ENCODE assay signal across 9 cellular contexts in the genomic region with DNA sequence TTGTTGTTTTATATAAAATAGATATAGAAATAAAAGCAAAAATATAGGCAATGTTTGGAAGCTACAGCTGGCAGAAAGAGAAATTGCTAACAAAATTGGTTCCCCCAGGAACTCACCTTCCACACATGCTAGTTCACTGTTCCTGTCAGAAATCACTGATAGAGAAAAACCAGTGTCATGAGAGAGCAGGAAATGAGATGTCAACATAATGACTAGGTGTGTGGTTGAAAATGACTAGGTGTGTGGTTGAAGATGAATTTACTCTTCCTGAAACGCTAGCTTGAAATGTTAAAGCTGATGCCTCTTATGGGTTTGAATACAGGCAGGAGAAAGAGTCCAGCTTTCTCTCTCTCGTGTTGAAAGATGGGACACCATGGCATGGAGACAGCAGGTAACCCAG.
DNase-seq lines count a peak whose midpoint lies in the region; ATAC-seq and TF ChIP-seq lines count a peak whose summit lies in the region.
"Had no signal": no experiment of that assay in that cellular context is flagged by ENCODE, and none has a peak within 500 bp of the region (broad histone marks: within the 10 kb centered on the region; RNA-seq: fewer than 3 reads in every experiment).

No MANE protein-coding gene starts in this region.

- no peak overlapping the region for H2BK5ac ChIP-seq in neuronal stem cell (ENCODE audit: low read length)

- no peak overlapping the region for H3K9ac ChIP-seq in neuronal stem cell (ENCODE audit: low read depth, low read length, poor library complexity)

- no peak overlapping the region for H4K8ac ChIP-seq in neuronal stem cell (ENCODE audit: low read depth, low read length)

- H3K23ac ChIP-seq in neuronal stem cell (ENCODE audit: low read depth, low read length, poor library complexity): no peak overlapping the region

- in situ Hi-C loops in brain microvascular endothelial cell (cut with HindIII; ENCODE audit: low pct_ligation_motif_present, low sequenced_read_pairs): no loop called here

- no peak overlapping the region for H3K4me2 ChIP-seq in neuronal stem cell (ENCODE audit: insufficient read depth, low read length, poor library complexity, severe bottlenecking)

- peak; percentile 94 for ATAC-seq in GM19035 (IDR thresholded peaks at IDR 0.05; ENCODE audit: unreplicated experiment)
- ATAC-seq in HG02870 (IDR thresholded peaks at IDR 0.05; ENCODE audit: unreplicated experiment): peak; percentile 91

- no peak overlapping the region for H2AFZ ChIP-seq in neuronal stem cell (ENCODE audit: low read length)

- H4K91ac ChIP-seq in neuronal stem cell (ENCODE audit: low read depth, low read length, poor library complexity): no peak overlapping the region

- H3K4me3 ChIP-seq in GM06990 (replicated peaks; ENCODE audit: low read depth, low read length): peak overlapping the region; percentile 17; the same call in 1 of the 2 replicates
- no peak overlapping the region for H3K4me3 ChIP-seq in brain microvascular endothelial cell (ENCODE audit: low read depth, low read length)
- H3K4me3 ChIP-seq in thyroid gland (replicated peaks in 1 of 3): no peak overlapping the region
- H3K4me3 ChIP-seq in neuronal stem cell (ENCODE audit: low read length in 2 of 2): no peak overlapping the region
- H3K4me3 ChIP-seq: SJSA1 had no signal

- H2BK12ac ChIP-seq in neuronal stem cell (ENCODE audit: low read length): no peak overlapping the region

- no peak overlapping the region for H3K18ac ChIP-seq in neuronal stem cell (ENCODE audit: low read length)

- H3K4me1 ChIP-seq in thyroid gland (no peaks in the 10 kb centered on the region), neuronal stem cell (ENCODE audit: control insufficient read depth in 2 of 2, insufficient read depth in 1 of 2, low read depth in 1 of 2, low read length in 2 of 2) (no peaks in the 10 kb centered on the region)
- H3K4me1 ChIP-seq: SJSA1 had no signal

- no peak overlapping the region for H2BK15ac ChIP-seq in neuronal stem cell (ENCODE audit: low read length)

- intact Hi-C loops in thyroid gland (cut with DNase I): no loop called here

- no peak overlapping the region for H2BK120ac ChIP-seq in neuronal stem cell (ENCODE audit: low read depth, low read length)

- no peak for TF ChIP-seq POLR2A in thyroid gland (IDR thresholded peaks at IDR 0.05)

- H3K36me3 ChIP-seq in GM06990 (ENCODE audit: control insufficient read depth, insufficient read depth, low read length) (no peaks in the 10 kb centered on the region), brain microvascular endothelial cell (replicated peaks) (no peaks in the 10 kb centered on the region), thyroid gland (no peaks in the 10 kb centered on the region), neuronal stem cell (replicated peaks in 1 of 2; ENCODE audit: control insufficient read depth in 2 of 2, insufficient read depth in 2 of 2, low read length in 2 of 2) (no peaks in the 10 kb centered on the region)
- H3K36me3 ChIP-seq: SJSA1 had no signal

- no peak overlapping the region for H3K14ac ChIP-seq in neuronal stem cell (ENCODE audit: low read length)

- TF ChIP-seq CTCF in GM06990 (IDR thresholded peaks at IDR 0.05; ENCODE audit: insufficient read depth, low read length, poor library complexity, severe bottlenecking) (no peak), brain microvascular endothelial cell (IDR thresholded peaks at IDR 0.05; ENCODE audit: low read depth, low read length, missing control alignments) (no peak), thyroid gland (IDR thresholded peaks at IDR 0.05) (no peak)

- H3K27me3 ChIP-seq in GM06990 (replicated peaks; ENCODE audit: control insufficient read depth, insufficient read depth, low read length): no peaks in the 10 kb centered on the region
- no peaks in the 10 kb centered on the region for H3K27me3 ChIP-seq in brain microvascular endothelial cell (replicated peaks)
- H3K27me3 ChIP-seq in thyroid gland: no peaks in the 10 kb centered on the region
- no peaks in the 10 kb centered on the region for H3K27me3 ChIP-seq in neuronal stem cell (ENCODE audit: control insufficient read depth in 3 of 3, insufficient read depth in 3 of 3, low read depth in 1 of 3, low read length in 3 of 3)
- H3K27me3 ChIP-seq: SJSA1 had no signal

- H3K27ac ChIP-seq in brain microvascular endothelial cell (no peak overlapping the region), thyroid gland (no peak overlapping the region), neuronal stem cell (replicated peaks; ENCODE audit: low read length) (no peak overlapping the region)
- H3K27ac ChIP-seq: SJSA1 had no signal

- peak; percentile 67 for DNase-seq in GM06990 (ENCODE audit: extremely low read depth, insufficient read length)
- DNase-seq in NCI-H2029 (lab: John Stamatoyannopoulos, UW): peak; percentile 71
- DNase-seq in brain microvascular endothelial cell: no peak
- DNase-seq in NK-92 treated with Interleukin-12 subunit alpha and Interleukin-12 subunit beta, amount 100 ng/mL, for 24 hours (lab: John Stamatoyannopoulos, UW): no peak
- DNase-seq in thyroid gland: no peak
- DNase-seq in neuronal stem cell (ENCODE audit: low spot score): no peak

- H3K9me3 ChIP-seq in thyroid gland: no peaks in the 10 kb centered on the region
- H3K9me3 ChIP-seq in neuronal stem cell (replicated peaks in 1 of 2; ENCODE audit: control insufficient read depth in 2 of 2, insufficient read depth in 1 of 2, low read depth in 1 of 2, low read length in 2 of 2): no peaks in the 10 kb centered on the region
- H3K9me3 ChIP-seq: SJSA1 had no signal

- no peak overlapping the region for H3K4ac ChIP-seq in neuronal stem cell (ENCODE audit: low read length)

- 54 to 58% methylated on average over 2 of the region's 2 CpGs for WGBS in thyroid gland, 2 donors
- WGBS in neuronal stem cell (ENCODE audit: extremely low coverage in 2 of 2, insufficient read length in 2 of 2, insufficient replicate concordance in 1 of 2), 2 donors: no CpG with 5 or more reads among the region's 2 CpGs

- H2AK5ac ChIP-seq in neuronal stem cell (ENCODE audit: low read depth, low read length): no peak overlapping the region

- H3K79me1 ChIP-seq in neuronal stem cell (ENCODE audit: low read depth, low read length): no peaks in the 10 kb centered on the region

Comparison
In these comparisons a context has a peak if more than half of its experiments do, and no peak if none do; other contexts are left out.
1. DNase-seq: peak in GM06990 (single experiment) and NCI-H2029 (single experiment); none in brain microvascular endothelial cell (single experiment), NK-92 treated with Interleukin-12 subunit alpha and Interleukin-12 subunit beta, amount 100 ng/mL, for 24 hours (single experiment), thyroid gland (0 of 2) and neuronal stem cell (single experiment).